8 cellular contexts compared by ENCODE assay signal in the genomic region with DNA sequence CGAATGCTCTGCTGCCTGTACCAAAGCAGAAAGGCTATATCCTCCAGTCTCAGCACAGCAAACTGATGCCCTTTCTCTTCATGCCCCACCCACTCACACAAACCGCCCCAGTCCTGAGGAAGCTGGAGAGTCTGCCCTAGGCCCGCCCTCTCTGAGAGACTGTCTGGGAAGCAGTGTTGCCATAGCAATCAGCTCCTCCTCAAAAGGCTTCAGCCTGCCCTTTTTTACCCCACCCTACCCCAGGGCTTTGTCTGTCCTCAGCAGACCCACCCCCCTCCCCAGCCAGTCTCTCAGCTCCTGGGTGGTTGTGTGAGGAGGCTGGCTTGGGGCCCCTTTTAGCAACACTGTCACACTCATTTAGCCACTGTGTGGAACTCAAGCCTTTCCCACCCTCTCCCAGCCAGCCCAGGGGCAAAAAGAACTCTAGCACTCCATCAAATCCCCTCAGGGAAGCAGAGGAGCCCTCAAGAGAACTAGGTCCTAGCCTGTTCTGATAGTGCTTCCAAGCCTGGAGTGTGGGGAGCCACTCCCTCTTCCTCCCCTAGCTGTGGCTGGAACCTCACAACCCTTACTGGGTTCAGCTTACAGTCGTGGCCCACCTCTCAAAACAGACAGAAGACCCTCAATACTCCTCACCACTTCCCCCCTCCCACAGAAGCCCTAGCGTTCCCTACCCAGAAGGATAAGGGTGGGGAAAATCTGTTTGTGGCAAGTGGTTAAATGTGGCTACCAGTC. TPM values are rescaled to one million over a fixed set of nuclear protein-coding genes. Genes with fewer than 3 reads are reported as not detected.
DNase-seq lines count a peak whose midpoint lies in the region; ATAC-seq and TF ChIP-seq lines count a peak whose summit lies in the region.

No MANE protein-coding gene starts in this region.

- no peak for TF ChIP-seq EP300 in SK-N-SH (IDR thresholded peaks at IDR 0.05; ENCODE audit: borderline replicate concordance in 1 of 2, low read depth in 1 of 2, low read length in 1 of 2)

- H3K27ac ChIP-seq in SK-N-SH (ENCODE audit: low read depth in 2 of 2, low read length in 1 of 2) = peak overlapping the region; percentile 97 to 98
- H3K27ac ChIP-seq in adrenal gland = peak overlapping the region; percentile 37 to 83 (median 75)

- DNase-seq in EL (peak; percentile 96), LNCaP clone FGC (ENCODE audit: low read depth) (no peak), SK-N-SH (peak; percentile 62), adrenal gland (peak; percentile 68 to 93 (median 87)), left cardiac atrium (peak; percentile 92), pons (ENCODE audit: low spot score) (peak; percentile 80)

- H3K36me3 ChIP-seq in SK-N-SH (replicated peaks in 1 of 2; ENCODE audit: control insufficient read depth in 1 of 2, insufficient read depth in 2 of 2, low read length in 1 of 2) (peaks cover 3 to 5% of the 10 kb centered on the region in 2 experiments), adrenal gland (replicated peaks in 1 of 2) (no peaks in the 10 kb centered on the region)

- peaks cover 49% of the 10 kb centered on the region for H3K79me2 ChIP-seq in SK-N-SH (ENCODE audit: insufficient read depth)

- H3K9ac ChIP-seq in SK-N-SH = peak overlapping the region; percentile 93

- H3K9me2 ChIP-seq in SK-N-SH = no peaks in the 10 kb centered on the region

- H3K9me3 ChIP-seq in SK-N-SH (no peaks in the 10 kb centered on the region), adrenal gland (replicated peaks in 1 of 3) (no peaks in the 10 kb centered on the region)

- peak overlapping the region; percentile 58; the same call in 1 of the 2 replicates for H2AFZ ChIP-seq in SK-N-SH (ENCODE audit: low read depth)

- peak overlapping the region; percentile 87 for H3K4me3 ChIP-seq in LNCaP clone FGC (ENCODE audit: low read depth, low read length)
- peak overlapping the region; percentile 76 to 85 for H3K4me3 ChIP-seq in SK-N-SH (ENCODE audit: low read depth in 2 of 2, low read length in 1 of 2)
- peak overlapping the region in 2 of 4 donors; percentile 45 to 52 for H3K4me3 ChIP-seq in adrenal gland

- CTCF ChIA-PET in SK-N-SH (lab: Yijun Ruan, JAX) = interaction anchor here (0.8 to 3.5 kb wide), 12 partner anchors 7 to 550 kb away, joined by 3 to 55 read pairs (median 4); partner anchors contain the start of genes ARHGEF39 and PIGO

- WGBS in SK-N-SH (ENCODE audit: low lambda C conversion rate) = 0% methylated on average over 4 of the region's 5 CpGs
- WGBS in adrenal gland, 4 donors = 5 to 15% (median 10%) methylated on average over 4 to 5 of the region's 5 CpGs

- TF ChIP-seq CTCF in LNCaP clone FGC (IDR thresholded peaks at IDR 0.05; ENCODE audit: control insufficient read depth, extremely low read depth, insufficient read depth) = no peak
- TF ChIP-seq CTCF in SK-N-SH (IDR thresholded peaks at IDR 0.05) = no peak
- no peak for TF ChIP-seq CTCF in adrenal gland (IDR thresholded peaks at IDR 0.05)

- H3F3A ChIP-seq in SK-N-SH (replicated peaks; ENCODE audit: insufficient read depth) = peaks cover 42% of the 10 kb centered on the region

- intact Hi-C loops in adrenal gland (cut with DNase I) = no loop called here
- intact Hi-C loops in left cardiac atrium (cut with DNase I) = loop anchor here in 1 of 2 donors (10.0 kb wide), 1 partner anchor 491 kb away; the partner anchor contains the start of gene TESK1

- peak; percentile 6 to 39 for ATAC-seq in left cardiac atrium
- ATAC-seq in HG03469 (IDR thresholded peaks at IDR 0.05; ENCODE audit: unreplicated experiment) = no peak
- ATAC-seq in GM21360 (IDR thresholded peaks at IDR 0.05; ENCODE audit: unreplicated experiment) = no peak

- peak overlapping the region; percentile 99 for H3K4me2 ChIP-seq in SK-N-SH

- H3K4me1 ChIP-seq in SK-N-SH (ENCODE audit: control insufficient read depth in 1 of 2, insufficient read depth in 2 of 2, low read depth in 1 of 2, low read length in 1 of 2) (peaks cover 35 to 45% of the 10 kb centered on the region in 2 experiments), adrenal gland (replicated peaks in 1 of 2) (peaks cover 42 to 63% of the 10 kb centered on the region in 2 donors)

- H4K20me1 ChIP-seq in SK-N-SH (ENCODE audit: insufficient read depth) = peaks cover 11% of the 10 kb centered on the region; the same call in 1 of the 2 replicates

- TF ChIP-seq POLR2A in adrenal gland (IDR thresholded peaks at IDR 0.05) = no peak

- POLR2A ChIA-PET in SK-N-SH (lab: Yijun Ruan, JAX) = interaction anchor here (1.0 to 3.2 kb wide), 4 partner anchors 11 to 48 kb away, joined by 3 to 35 read pairs (median 7); partner anchors contain the start of genes FANCG, STOML2 and UNC13B

- H3K27me3 ChIP-seq in SK-N-SH (ENCODE audit: insufficient read depth) = no peaks in the 10 kb centered on the region
- H3K27me3 ChIP-seq in adrenal gland = no peaks in the 10 kb centered on the region

- no peak for TF ChIP-seq RAD21 in SK-N-SH (IDR thresholded peaks at IDR 0.05; ENCODE audit: low read length)

TF ChIP-seq in SK-N-SH, 30 proteins besides CTCF, POLR2A, EP300 and RAD21:
- TF ChIP-seq PBX3 (IDR thresholded peaks at IDR 0.05) (no peak; the same call in 1 of the 2 replicates), POLR2AphosphoS5 (IDR thresholded peaks at IDR 0.05; ENCODE audit: low read depth, low read length) (peak; percentile 54; the same call in 1 of the 2 replicates)

RNA-seq across cellular contexts. Expression of gene ATOSB, which starts 1.4 kb away (rescaled TPM):
- polyA plus RNA-seq in SK-N-SH (2012; rRNA removed) (42.6 and 46.0 TPM in 2 replicates), adrenal gland (10 to 100 TPM; 18.3 to 51.2 (median 25.3) TPM)
- 27.4 and 33.7 TPM in 2 replicates for polyA plus RNA-seq in SK-N-SH (2012; cell fraction: cytosol; rRNA removed)
- 53.5 and 64.5 TPM in 2 replicates for polyA plus RNA-seq in SK-N-SH (2012; cell fraction: nucleus; rRNA removed)
- total RNA-seq in adrenal gland (10 to 100 TPM; 12.1 to 20.4 (median 16.4) TPM), left cardiac atrium (10 to 100 TPM; 13.6 to 17.9 TPM)

RNA-seq across cellular contexts. Expression of gene STOML2, which starts 11.3 kb away (rescaled TPM):
- polyA plus RNA-seq in SK-N-SH (2012; rRNA removed) (229 and 232 TPM in 2 replicates), adrenal gland (100 to 1,000 TPM in 1 of 3 donors, 10 to 100 TPM in 2; 47.9 to 105 (median 69.2) TPM)
- polyA plus RNA-seq in SK-N-SH (2012; cell fraction: cytosol; rRNA removed) = 165 and 201 TPM in 2 replicates
- polyA plus RNA-seq in SK-N-SH (2012; cell fraction: nucleus; rRNA removed) = 194 and 206 TPM in 2 replicates
- total RNA-seq in adrenal gland (100 to 1,000 TPM; 132 to 159 (median 142) TPM), left cardiac atrium (10 to 100 TPM; 95.7 to 97.4 TPM)

RNA-seq across cellular contexts. Expression of gene PIGO, which starts 17.9 kb away (rescaled TPM):
- polyA plus RNA-seq in SK-N-SH (2012; rRNA removed) = 31.0 and 38.5 TPM in 2 replicates
- 14.9 and 20.1 TPM in 2 replicates for polyA plus RNA-seq in SK-N-SH (2012; cell fraction: cytosol; rRNA removed)
- 50.7 and 64.3 TPM in 2 replicates for polyA plus RNA-seq in SK-N-SH (2012; cell fraction: nucleus; rRNA removed)
- 10 to 100 TPM; 21.3 to 37.4 (median 32.4) TPM for total RNA-seq in adrenal gland
- polyA plus RNA-seq in adrenal gland = 10 to 100 TPM; 24.4 to 28.4 (median 24.9) TPM
- total RNA-seq in left cardiac atrium = 10 to 100 TPM; 10.9 to 11.5 TPM

RNA-seq across cellular contexts. Expression of gene FANCG, which starts 34.5 kb away (rescaled TPM):
- 25.1 and 25.6 TPM in 2 replicates for polyA plus RNA-seq in SK-N-SH (2012; rRNA removed)
- 9.9 and 15.1 TPM in 2 replicates for polyA plus RNA-seq in SK-N-SH (2012; cell fraction: cytosol; rRNA removed)
- 107 and 147 TPM in 2 replicates for polyA plus RNA-seq in SK-N-SH (2012; cell fraction: nucleus; rRNA removed)
- 10 to 100 TPM in 6 of 8 donors, 1 to 10 TPM in 2; 7.6 to 28.2 (median 12.1) TPM for total RNA-seq in adrenal gland
- 10 to 100 TPM in 2 of 3 donors, 1 to 10 TPM in 1; 5.5 to 31.2 (median 26.5) TPM for polyA plus RNA-seq in adrenal gland
- 1 to 10 TPM; 3.7 to 8.2 TPM for total RNA-seq in left cardiac atrium

RNA-seq across cellular contexts. Expression of gene VCP, which starts 41.9 kb away (rescaled TPM):
- polyA plus RNA-seq in SK-N-SH (2012; rRNA removed) (238 and 280 TPM in 2 replicates), adrenal gland (100 to 1,000 TPM in 1 of 3 donors, 10 to 100 TPM in 2; 65.1 to 393 (median 73.9) TPM)
- polyA plus RNA-seq in SK-N-SH (2012; cell fraction: cytosol; rRNA removed) = 165 and 205 TPM in 2 replicates
- 474 and 586 TPM in 2 replicates for polyA plus RNA-seq in SK-N-SH (2012; cell fraction: nucleus; rRNA removed)
- total RNA-seq in adrenal gland (100 to 1,000 TPM; 193 to 398 (median 251) TPM), left cardiac atrium (100 to 1,000 TPM; 171 to 234 TPM)

Comparison
In these comparisons a context has a peak if more than half of its experiments do, and no peak if none do; other contexts are left out.
1. ATAC-seq: peak in left cardiac atrium (2 of 2); none in HG03469 (single experiment) and GM21360 (single experiment).